In the genomic region with DNA sequence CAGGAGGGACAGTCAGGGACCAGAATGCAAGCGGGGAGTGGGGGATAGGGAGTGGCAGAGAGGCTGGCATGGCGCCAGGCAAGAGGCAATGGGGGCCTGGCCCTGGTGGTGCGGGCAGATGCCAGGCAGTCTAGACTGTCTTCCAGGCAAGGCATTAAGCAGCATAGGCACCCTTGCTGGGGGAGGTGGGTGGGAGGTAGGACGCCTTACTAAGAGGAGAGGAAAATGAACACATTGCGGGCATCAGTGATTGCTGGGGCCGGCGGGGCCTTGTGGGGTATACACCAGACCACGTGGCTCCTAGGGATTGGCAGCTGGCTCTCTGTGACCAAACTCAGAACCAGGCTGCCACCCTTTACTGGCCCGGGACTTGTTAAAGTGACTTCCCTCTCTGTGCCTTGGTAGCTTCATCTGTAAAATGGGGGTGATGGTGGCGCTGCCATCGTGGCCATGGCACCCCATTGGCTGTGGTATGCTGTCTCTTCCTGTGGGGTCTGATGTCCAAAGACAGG, we compare ENCODE assay signal across 13 cellular contexts. TPM values are rescaled to one million over a fixed set of nuclear protein-coding genes. Genes with fewer than 3 reads are reported as not detected.
DNase-seq lines count a peak whose midpoint lies in the region; ATAC-seq and TF ChIP-seq lines count a peak whose summit lies in the region.
"Had no signal": no experiment of that assay in that cellular context is flagged by ENCODE, and none has a peak within 500 bp of the region (broad histone marks: within the 10 kb centered on the region; RNA-seq: fewer than 3 reads in every experiment).

No MANE protein-coding gene starts in this region.

- peak overlapping the region; percentile 49 for H3K4me3 Mint-ChIP-seq in Calu3 (ENCODE audit: low read depth, unreplicated experiment)
- peak overlapping the region in 6 of 10 donors; percentile 51 to 83 (median 68) for H3K4me3 Mint-ChIP-seq in naive thymus-derived CD4-positive, alpha-beta T cell

- H3K4me1 ChIP-seq in naive thymus-derived CD4-positive, alpha-beta T cell (ENCODE audit: control insufficient read depth in 2 of 2, insufficient read depth in 2 of 2, low read length in 2 of 2) = peaks cover 49 to 56% of the 10 kb centered on the region in 2 donors
- peaks cover 27% of the 10 kb centered on the region for H3K4me1 ChIP-seq in A673 (ENCODE audit: insufficient read depth, low read length, poor library complexity, severe bottlenecking)
- no peaks in the 10 kb centered on the region for H3K4me1 ChIP-seq in SJCRH30

- H3K9me3 ChIP-seq in naive thymus-derived CD4-positive, alpha-beta T cell (ENCODE audit: control insufficient read depth in 2 of 3, low read length in 3 of 3) = no peaks in the 10 kb centered on the region
- no peaks in the 10 kb centered on the region for H3K9me3 ChIP-seq in A673 (ENCODE audit: low read depth, low read length, poor library complexity, severe bottlenecking)
- no peaks in the 10 kb centered on the region for H3K9me3 ChIP-seq in SJCRH30 (replicated peaks)

- H3K36me3 Mint-ChIP-seq in Calu3 (ENCODE audit: insufficient read depth, unreplicated experiment) = peaks cover 36% of the 10 kb centered on the region
- H3K36me3 Mint-ChIP-seq in naive thymus-derived CD4-positive, alpha-beta T cell = peaks cover 6 to 42% (median 11%) of the 10 kb centered on the region in 5 donors

- DNase-seq in AG20443 (ENCODE audit: low spot score) (peak; percentile 4), Calu3 (no peak), A673 (ENCODE audit: low spot score) (no peak), SJCRH30 (no peak)
- DNase-seq in naive thymus-derived CD4-positive, alpha-beta T cell = no peak
- no peak for DNase-seq in activated CD8-positive, alpha-beta memory T cell treated with anti-CD3 and anti-CD28 coated beads, Interleukin-2, amount 50 U/mL, for 4 hours
- DNase-seq: activated effector memory CD4-positive, alpha-beta T cell treated with anti-CD3 and anti-CD28 coated beads, Interleukin-2, amount 50 U/mL, for 16 hours; NCI-H1105; NK-92 treated with Interleukin-12 subunit alpha and Interleukin-12 subunit beta, amount 100 ng/mL, for 24 hours; stimulated activated CD4-positive, alpha-beta T cell treated with anti-CD3 and anti-CD28 coated beads, Interleukin-12 subunit alpha, Interleukin-12 subunit beta, amount 100 ng/mL, for 4 hours had no signal

- no peaks in the 10 kb centered on the region for H3K27me3 Mint-ChIP-seq in Calu3 (ENCODE audit: unreplicated experiment)
- peaks cover 0 to 2% (median 0%) of the 10 kb centered on the region in 5 donors for H3K27me3 Mint-ChIP-seq in naive thymus-derived CD4-positive, alpha-beta T cell

- H3K36me3 ChIP-seq in naive thymus-derived CD4-positive, alpha-beta T cell (ENCODE audit: control insufficient read depth in 2 of 3, insufficient read depth in 3 of 3, low read length in 3 of 3) = peaks cover 4 to 24% (median 4%) of the 10 kb centered on the region in 3 experiments
- peaks cover 5% of the 10 kb centered on the region for H3K36me3 ChIP-seq in A673 (ENCODE audit: insufficient read depth, low read length, poor library complexity, severe bottlenecking)
- peaks cover 9% of the 10 kb centered on the region for H3K36me3 ChIP-seq in SJCRH30

- intact Hi-C loops in Calu3 (cut with micrococcal nuclease; ENCODE audit: unreplicated experiment) = loop anchor here (5.0 kb wide), 1 partner anchor 47 kb away; the partner anchor contains the start of gene DNM2
- intact Hi-C loops in naive thymus-derived CD4-positive, alpha-beta T cell (cut with micrococcal nuclease) = no loop called here
- intact Hi-C loops in A673 (cut with micrococcal nuclease; ENCODE audit: unreplicated experiment) = no loop called here

- BruUV-seq in Calu3 (replicated peaks; lab: Mats Ljungman, UMichigan) = no TSS peak
- no TSS peak for BruUV-seq in A673 (replicated peaks; lab: Mats Ljungman, UMichigan)

- no peak overlapping the region for H3K4me3 ChIP-seq in naive thymus-derived CD4-positive, alpha-beta T cell (ENCODE audit: low read length)
- H3K4me3 ChIP-seq in A673 (ENCODE audit: low read depth, low read length, poor library complexity, severe bottlenecking) = no peak overlapping the region
- no peak overlapping the region for H3K4me3 ChIP-seq in SJCRH30
- H3K4me3 ChIP-seq: GM12878 had no signal

- H3K27ac Mint-ChIP-seq in Calu3 (ENCODE audit: unreplicated experiment) = peak overlapping the region; percentile 81
- H3K27ac Mint-ChIP-seq in naive thymus-derived CD4-positive, alpha-beta T cell = peak overlapping the region; percentile 90 to 99 (median 94)

- ATAC-seq in naive thymus-derived CD4-positive, alpha-beta T cell = no peak
- no peak for ATAC-seq in HG02840 (IDR thresholded peaks at IDR 0.05; ENCODE audit: low FRiP score, unreplicated experiment)
- ATAC-seq: GM12878 had no signal

- no peaks in the 10 kb centered on the region for H3K27me3 ChIP-seq in naive thymus-derived CD4-positive, alpha-beta T cell (ENCODE audit: control insufficient read depth in 2 of 2, insufficient read depth in 2 of 2, low read length in 2 of 2)
- H3K27me3 ChIP-seq in A673 (replicated peaks; ENCODE audit: insufficient read depth, low read depth, low read length, poor library complexity) = no peaks in the 10 kb centered on the region
- H3K27me3 ChIP-seq in SJCRH30 = no peaks in the 10 kb centered on the region

- H3K27ac ChIP-seq in angular gyrus (ENCODE audit: low read depth, low read length) (peak overlapping the region; percentile 7), A673 (ENCODE audit: low read depth, low read length, poor library complexity, severe bottlenecking) (no peak overlapping the region), SJCRH30 (no peak overlapping the region)
- H3K27ac ChIP-seq in naive thymus-derived CD4-positive, alpha-beta T cell (ENCODE audit: low read depth, low read length) = peak overlapping the region; percentile 62

- H3K4me1 Mint-ChIP-seq in Calu3 (ENCODE audit: low read depth, unreplicated experiment) = peaks cover 50% of the 10 kb centered on the region
- H3K4me1 Mint-ChIP-seq in naive thymus-derived CD4-positive, alpha-beta T cell = peaks cover 61 to 82% (median 71%) of the 10 kb centered on the region in 7 donors

- TF ChIP-seq CTCF in Calu3 (IDR thresholded peaks at IDR 0.05; ENCODE audit: unreplicated experiment) = no peak
- TF ChIP-seq CTCF in A673 (conservative IDR thresholded peaks at IDR 0.05; ENCODE audit: low read depth, low read length) = no peak

- no peaks in the 10 kb centered on the region for H3K9me3 Mint-ChIP-seq in Calu3 (ENCODE audit: low read depth, unreplicated experiment)
- H3K9me3 Mint-ChIP-seq in naive thymus-derived CD4-positive, alpha-beta T cell = peaks cover 0 to 3% (median 0%) of the 10 kb centered on the region in 11 donors

- POLR2A ChIA-PET in naive thymus-derived CD4-positive, alpha-beta T cell (lab: Charles Lee) = interaction anchor here (3.2 kb wide), 1 partner anchor 46 kb away, joined by 22 read pairs; the partner anchor contains the start of gene DNM2
- POLR2A ChIA-PET in A673 (lab: Charles Lee; ENCODE audit: low non-redundant PET) = no interaction called here

- CTCF ChIA-PET in Calu3 (lab: Charles Lee) = no interaction called here
- CTCF ChIA-PET in naive thymus-derived CD4-positive, alpha-beta T cell (lab: Charles Lee) = interaction anchor here (0.7 kb wide), 1 partner anchor 46 kb away, joined by 4 read pairs; the partner anchor contains the start of gene DNM2
- CTCF ChIA-PET in A673 (lab: Charles Lee) = no interaction called here

RNA-seq across cellular contexts. Expression of gene DNM2, which starts 46.0 kb away (rescaled TPM):
- total RNA-seq in Calu3 (2022) (126 and 138 TPM in 2 replicates), A673 (2021) (143 and 155 TPM in 2 replicates)
- 100 to 1,000 TPM; 238 to 340 (median 269) TPM for total RNA-seq in naive thymus-derived CD4-positive, alpha-beta T cell
- polyA plus RNA-seq in naive thymus-derived CD4-positive, alpha-beta T cell = 100 to 1,000 TPM in 1 of 2 donors, 10 to 100 TPM in 1; 49.1 to 111 TPM
- 56.7 and 59.5 TPM in 2 replicates for total RNA-seq in SJCRH30 (2014; rRNA removed; shearing (Covaris generic))

Comparison
In these comparisons a context has a peak if more than half of its experiments do, and no peak if none do; other contexts are left out.
1. H3K27ac ChIP-seq: peak in angular gyrus (single experiment) and naive thymus-derived CD4-positive, alpha-beta T cell (single experiment); none in A673 (single experiment) and SJCRH30 (single experiment).